ENCODE assay signal across 17 cellular contexts in the genomic region with DNA sequence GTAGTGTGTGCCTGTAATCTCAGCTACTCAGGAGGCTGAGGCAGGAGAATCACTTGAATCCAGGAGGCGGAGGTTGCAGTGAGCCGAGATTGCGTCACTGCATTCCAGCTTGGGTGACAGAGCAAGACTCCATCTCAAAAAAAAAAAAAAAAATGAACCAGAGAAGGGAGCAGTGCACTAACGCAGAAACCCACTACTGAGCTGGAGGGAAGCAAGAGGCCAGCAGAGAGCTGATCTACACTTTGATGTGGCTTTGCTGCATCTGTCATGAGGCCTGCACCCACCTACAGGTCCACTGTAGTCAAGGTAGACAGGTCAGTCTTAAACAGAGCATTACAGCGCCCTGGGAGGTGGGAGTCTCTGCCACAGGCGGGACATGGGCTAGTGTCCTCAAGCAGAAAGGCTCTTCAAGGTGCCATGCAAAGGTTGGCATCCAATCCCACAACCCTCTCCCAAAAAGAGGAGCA. TPM values are rescaled to one million over a fixed set of nuclear protein-coding genes. Genes with fewer than 3 reads are reported as not detected.
"Had no signal": no experiment of that assay in that cellular context is flagged by ENCODE, and none has a peak within 500 bp of the region (broad histone marks: within the 10 kb centered on the region; RNA-seq: fewer than 3 reads in every experiment).

No MANE protein-coding gene starts in this region.

- H3K4me3 ChIP-seq: adrenal gland, dorsolateral prefrontal cortex, esophagus squamous epithelium, heart left ventricle, pancreas had no signal

- DNase-seq: activated CD4-positive, alpha-beta T cell treated with anti-CD3 and anti-CD28 coated beads, Interleukin-2, amount 50 U/mL, for 4 hours; activated CD8-positive, alpha-beta memory T cell treated with anti-CD3 and anti-CD28 coated beads, Interleukin-2, amount 10 ng/mL, durations not matched to agents 7 days and 5 days; activated effector memory CD4-positive, alpha-beta T cell treated with anti-CD3 and anti-CD28 coated beads, Interleukin-2, amount 50 U/mL, for 16 hours; activated T-cell treated with anti-CD3 and anti-CD28 coated beads, Interleukin-2, amount 50 U/mL, for 4 hours; adrenal gland; dorsolateral prefrontal cortex; esophagus squamous epithelium; heart left ventricle; pancreas; stimulated activated CD4-positive, alpha-beta T cell treated with anti-CD3 and anti-CD28 coated beads, Interleukin-12 subunit alpha, Interleukin-12 subunit beta, amount 100 ng/mL, for 4 hours; stimulated activated CD4-positive, alpha-beta T cell treated with anti-CD3 and anti-CD28 coated beads, Interleukin-2, amount 100 ng/mL, for 24 hours had no signal

- H3K4me1 Mint-ChIP-seq: activated naive CD4-positive, alpha-beta T cell treated with anti-CD3 and anti-CD28 coated beads, Interleukin-2, amount 50 U/mL, for 24 hours had no signal

- H3K27ac ChIP-seq: adrenal gland, dorsolateral prefrontal cortex, esophagus squamous epithelium, heart left ventricle, pancreas had no signal

- H3K36me3 ChIP-seq: adrenal gland, esophagus squamous epithelium, heart left ventricle, pancreas had no signal

- H3K27me3 ChIP-seq: adrenal gland, pancreas had no signal

- H3K27ac Mint-ChIP-seq: activated CD8-positive, alpha-beta memory T cell treated with anti-CD3 and anti-CD28 coated beads, Interleukin-2, amount 10 ng/mL, durations not matched to agents 7 days and 5 days; activated naive CD4-positive, alpha-beta T cell treated with anti-CD3 and anti-CD28 coated beads, Interleukin-2, amount 50 U/mL, for 24 hours had no signal

- H3K4me3 Mint-ChIP-seq: activated CD8-positive, alpha-beta memory T cell treated with anti-CD3 and anti-CD28 coated beads, Interleukin-2, amount 10 ng/mL, durations not matched to agents 7 days and 5 days; activated naive CD4-positive, alpha-beta T cell treated with anti-CD3 and anti-CD28 coated beads, Interleukin-2, amount 50 U/mL, for 24 hours; activated T-cell treated with anti-CD3 and anti-CD28 coated beads, Interleukin-2, amount 50 U/mL, for 4 hours; neural crest cell had no signal

- FAIRE-seq: frontal cortex, keratinocyte, pancreas had no signal

- H3K9me3 Mint-ChIP-seq: activated naive CD4-positive, alpha-beta T cell treated with anti-CD3 and anti-CD28 coated beads, Interleukin-2, amount 50 U/mL, for 24 hours; neural crest cell had no signal

- H3K9me3 ChIP-seq: adrenal gland, esophagus squamous epithelium, pancreas had no signal

- H3K36me3 Mint-ChIP-seq: activated naive CD4-positive, alpha-beta T cell treated with anti-CD3 and anti-CD28 coated beads, Interleukin-2, amount 50 U/mL, for 24 hours had no signal

- H3K4me1 ChIP-seq: adrenal gland, esophagus squamous epithelium, heart left ventricle, pancreas had no signal

- H3K27me3 Mint-ChIP-seq: activated naive CD4-positive, alpha-beta T cell treated with anti-CD3 and anti-CD28 coated beads, Interleukin-2, amount 50 U/mL, for 24 hours had no signal

RNA-seq across cellular contexts. Expression of a gene that starts 30.0 kb away (rescaled TPM):
- total RNA-seq: activated CD8-positive, alpha-beta memory T cell treated with anti-CD3 and anti-CD28 coated beads, Interleukin-2, amount 10 ng/mL, durations not matched to agents 7 days and 5 days; lung microvascular endothelial cell; neural crest cell; urinary bladder had no signal
- polyA plus RNA-seq: heart left ventricle had no signal
